ENCODE assay signal across 1 cellular context in the genomic region with DNA sequence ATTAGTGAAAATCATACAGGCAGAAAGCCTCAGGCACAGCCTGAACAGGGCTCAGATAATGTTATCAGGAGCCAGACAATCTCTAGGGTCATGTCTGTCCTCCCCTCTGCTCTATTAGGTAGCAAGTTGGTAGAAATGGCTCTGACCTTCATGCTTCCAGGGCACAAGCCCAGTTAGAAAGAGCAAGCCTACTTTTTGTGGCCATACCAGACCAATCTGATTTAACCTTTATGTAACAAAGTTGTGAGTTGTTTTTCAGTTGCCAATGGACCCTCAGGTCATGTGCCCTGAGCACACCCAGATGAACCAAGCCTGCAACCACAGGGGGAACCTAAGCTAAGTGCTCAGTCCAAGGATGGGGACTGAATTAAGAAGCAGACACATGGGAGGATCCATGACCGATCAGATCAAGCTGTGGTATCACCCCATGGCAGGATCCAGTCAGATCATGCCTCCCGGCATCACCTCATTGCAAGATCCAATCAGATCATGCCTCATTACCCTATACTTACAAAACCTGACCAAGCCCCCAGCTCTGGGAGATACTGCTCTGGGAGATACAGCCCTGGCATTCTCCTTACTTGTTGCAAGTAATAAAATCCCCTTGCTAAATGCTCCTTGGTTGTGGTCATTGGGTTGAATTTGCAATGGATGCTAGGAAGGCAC.
TF ChIP-seq lines count a peak whose summit lies in the region.

No MANE protein-coding gene starts in this region.

TF ChIP-seq in HEK293, 187 proteins besides CTCF, POLR2A, EP300 and RAD21 (continued from another document):
- TF ChIP-seq, protein P1, sequence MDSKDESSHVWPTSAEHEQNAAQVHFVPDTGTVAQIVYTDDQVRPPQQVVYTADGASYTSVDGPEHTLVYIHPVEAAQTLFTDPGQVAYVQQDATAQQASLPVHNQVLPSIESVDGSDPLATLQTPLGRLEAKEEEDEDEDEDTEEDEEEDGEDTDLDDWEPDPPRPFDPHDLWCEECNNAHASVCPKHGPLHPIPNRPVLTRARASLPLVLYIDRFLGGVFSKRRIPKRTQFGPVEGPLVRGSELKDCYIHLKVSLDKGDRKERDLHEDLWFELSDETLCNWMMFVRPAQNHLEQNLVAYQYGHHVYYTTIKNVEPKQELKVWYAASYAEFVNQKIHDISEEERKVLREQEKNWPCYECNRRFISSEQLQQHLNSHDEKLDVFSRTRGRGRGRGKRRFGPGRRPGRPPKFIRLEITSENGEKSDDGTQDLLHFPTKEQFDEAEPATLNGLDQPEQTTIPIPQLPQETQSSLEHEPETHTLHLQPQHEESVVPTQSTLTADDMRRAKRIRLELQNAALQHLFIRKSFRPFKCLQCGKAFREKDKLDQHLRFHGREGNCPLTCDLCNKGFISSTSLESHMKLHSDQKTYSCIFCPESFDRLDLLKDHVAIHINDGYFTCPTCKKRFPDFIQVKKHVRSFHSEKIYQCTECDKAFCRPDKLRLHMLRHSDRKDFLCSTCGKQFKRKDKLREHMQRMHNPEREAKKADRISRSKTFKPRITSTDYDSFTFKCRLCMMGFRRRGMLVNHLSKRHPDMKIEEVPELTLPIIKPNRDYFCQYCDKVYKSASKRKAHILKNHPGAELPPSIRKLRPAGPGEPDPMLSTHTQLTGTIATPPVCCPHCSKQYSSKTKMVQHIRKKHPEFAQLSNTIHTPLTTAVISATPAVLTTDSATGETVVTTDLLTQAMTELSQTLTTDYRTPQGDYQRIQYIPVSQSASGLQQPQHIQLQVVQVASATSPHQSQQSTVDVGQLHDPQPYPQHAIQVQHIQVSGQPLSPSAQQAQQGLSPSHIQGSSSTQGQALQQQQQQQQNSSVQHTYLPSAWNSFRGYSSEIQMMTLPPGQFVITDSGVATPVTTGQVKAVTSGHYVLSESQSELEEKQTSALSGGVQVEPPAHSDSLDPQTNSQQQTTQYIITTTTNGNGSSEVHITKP (tag by site-specific recombination; IDR thresholded peaks at IDR 0.05): peak; percentile 72
- TF ChIP-seq MZF1 (tag by site-specific recombination; IDR thresholded peaks at IDR 0.05; ENCODE audit: borderline replicate concordance) (0 out of 2 replicates have a peak, but pooled peaks have one; percentile 29), ZNF585B (tag by site-specific recombination; IDR thresholded peaks at IDR 0.05) (no peak), SCRT2 (tag by site-specific recombination; IDR thresholded peaks at IDR 0.05) (0 out of 2 replicates have a peak, but pooled peaks have one; percentile 17)
